7 cellular contexts compared by ENCODE assay signal in genomic region chr1:31062162-31062866, GRCh38. TPM values are rescaled to one million over a fixed set of nuclear protein-coding genes. Genes with fewer than 3 reads are reported as not detected.
A peak's percentile ranks its signal among the peaks of the same experiment; 100 is the strongest.
DNase-seq lines count a peak whose midpoint lies in the region; ATAC-seq, FAIRE-seq and TF ChIP-seq lines count a peak whose summit lies in the region.
"Not testable (repeated sequence)": the region's sequence is repeated elsewhere in the genome, so short reads cannot be mapped to it uniquely, and the experiment has no call there.

No MANE protein-coding gene starts in this region.

- not testable (repeated sequence) for H3K79me1 ChIP-seq in H1 (ENCODE audit: low read depth, low read length)

- ATAC-seq in HepG2 = not testable (repeated sequence)

- H3K36me3 ChIP-seq in OCI-LY7 (ENCODE audit: insufficient read depth, low read length) = peaks cover 63% of the 10 kb centered on the region
- H3K36me3 ChIP-seq in H1 (ENCODE audit: control insufficient read depth in 2 of 4, insufficient read depth in 4 of 4, low read length in 3 of 4) = peaks cover 9 to 17% (median 15%) of the 10 kb centered on the region in 4 experiments; a peak in 6 of 8 replicates
- peaks cover 9 to 23% of the 10 kb centered on the region in 2 experiments for H3K36me3 ChIP-seq in HepG2 (replicated peaks in 1 of 2; ENCODE audit: control insufficient read depth in 1 of 2, insufficient read depth in 2 of 2, low read length in 2 of 2)

- H4K5ac ChIP-seq in H1 (ENCODE audit: insufficient read length, low read depth, low read length) = not testable (repeated sequence)

- H3K23me2 ChIP-seq in H1 (ENCODE audit: low read depth, low read length) = not testable (repeated sequence)

- H3K23ac ChIP-seq in H1 (ENCODE audit: insufficient read length) = not testable (repeated sequence)

- H3K9me2 ChIP-seq in OCI-LY7 (ENCODE audit: insufficient read depth, low read length) = not testable (repeated sequence)

- not testable (repeated sequence) for BruUV-seq in OCI-LY7 (replicated peaks; lab: Mats Ljungman, UMichigan); HepG2 (replicated peaks; lab: Mats Ljungman, UMichigan)

- H3K27ac Mint-ChIP-seq in activated T-helper 2 cell treated with anti-CD3 and anti-CD28 coated beads, Interferon-gamma antibody, Interleukin-2, Interleukin-4, amounts not matched to agents 10 μg/mL and 5 μg/mL and 100 μg/mL, durations not matched to agents 14 hours and 24 hours and 36 hours = peak overlapping the region; percentile 0

- H3K4me3 Mint-ChIP-seq in activated T-helper 2 cell treated with anti-CD3 and anti-CD28 coated beads, Interferon-gamma antibody, Interleukin-2, Interleukin-4, amounts not matched to agents 10 μg/mL and 5 μg/mL and 100 μg/mL, durations not matched to agents 14 hours and 24 hours and 36 hours (ENCODE audit: low read depth) = peak overlapping the region; percentile 27

- intact Hi-C loops in OCI-LY7 (cut with micrococcal nuclease; ENCODE audit: unreplicated experiment) = not testable (repeated sequence)
- intact Hi-C loops in activated T-helper 2 cell treated with anti-CD3 and anti-CD28 coated beads, Interferon-gamma antibody, Interleukin-2, Interleukin-4, amounts not matched to agents 10 μg/mL and 5 μg/mL and 100 μg/mL, durations not matched to agents 14 hours and 24 hours and 36 hours (cut with micrococcal nuclease) = loop anchor here (5.0 kb wide), 1 partner anchor 35 kb away; no protein-coding TSS in a partner anchor
- intact Hi-C loops in HepG2 (cut with micrococcal nuclease; ENCODE audit: unreplicated experiment) = loop anchor here (10.0 kb wide), 1 partner anchor 92 kb away; no protein-coding TSS in a partner anchor

- H2AK5ac ChIP-seq in H1 (ENCODE audit: low read depth, low read length) = not testable (repeated sequence)

- H3K79me2 ChIP-seq in OCI-LY7 (ENCODE audit: insufficient read depth, low read depth, low read length) (peaks cover 81% of the 10 kb centered on the region), H1 (ENCODE audit: control insufficient read depth in 1 of 2, insufficient read depth in 2 of 2, low read length in 2 of 2) (peaks cover 74 to 79% of the 10 kb centered on the region in 2 experiments), HepG2 (ENCODE audit: insufficient read depth, low read length) (peaks cover 75% of the 10 kb centered on the region)

- TF ChIP-seq RAD21 in H1 (IDR thresholded peaks at IDR 0.05 in 1 of 2, conservative IDR thresholded peaks at IDR 0.05 in 1 of 2; ENCODE audit: low read depth in 2 of 2, low read length in 2 of 2); HepG2 (CRISPR knock-in tag; IDR thresholded peaks at IDR 0.05): not testable (repeated sequence)

- peaks cover 26% of the 10 kb centered on the region for H3K4me1 ChIP-seq in OCI-LY7 (ENCODE audit: insufficient read depth, low read length, poor library complexity, severe bottlenecking)
- not testable (repeated sequence) for H3K4me1 ChIP-seq in H1 (replicated peaks in 1 of 4; ENCODE audit: control insufficient read depth in 3 of 4, insufficient read depth in 4 of 4, low read length in 3 of 4)
- H3K4me1 ChIP-seq in HepG2 (ENCODE audit: insufficient read depth, low read length) = peaks cover 68% of the 10 kb centered on the region

- H3K9me3 Mint-ChIP-seq in activated T-helper 2 cell treated with anti-CD3 and anti-CD28 coated beads, Interferon-gamma antibody, Interleukin-2, Interleukin-4, amounts not matched to agents 10 μg/mL and 5 μg/mL and 100 μg/mL, durations not matched to agents 14 hours and 24 hours and 36 hours = not testable (repeated sequence)

- not testable (repeated sequence) for H2BK12ac ChIP-seq in H1 (ENCODE audit: low read depth, low read length)

- H2AFZ ChIP-seq in OCI-LY7 (ENCODE audit: low read length); H1 (ENCODE audit: low read length); HepG2 (ENCODE audit: low read length): not testable (repeated sequence)

- H3K36me3 Mint-ChIP-seq in activated T-helper 2 cell treated with anti-CD3 and anti-CD28 coated beads, Interferon-gamma antibody, Interleukin-2, Interleukin-4, amounts not matched to agents 10 μg/mL and 5 μg/mL and 100 μg/mL, durations not matched to agents 14 hours and 24 hours and 36 hours (ENCODE audit: low read depth) = peaks cover 48% of the 10 kb centered on the region

- in situ Hi-C loops in HepG2 (cut with HindIII; ENCODE audit: extremely low pct_ligation_motif_present, low pct_unique_long_range_greater_than_20kb) = not testable (repeated sequence)

- H2BK20ac ChIP-seq in H1 (ENCODE audit: low read length) = not testable (repeated sequence)

- H3K9ac ChIP-seq in H1 (replicated peaks in 1 of 4; ENCODE audit: extremely low read depth in 1 of 4, low read depth in 3 of 4, low read length in 3 of 4) = not testable (repeated sequence)
- peak overlapping the region; percentile 99; the same call in 1 of the 2 replicates for H3K9ac ChIP-seq in HepG2 (ENCODE audit: insufficient read depth, low read depth, low read length)

- not testable (repeated sequence) for TF ChIP-seq EP300 in H1 (IDR thresholded peaks at IDR 0.05; ENCODE audit: borderline replicate concordance in 1 of 2, low read depth in 2 of 2, low read length in 2 of 2); HepG2 (IDR thresholded peaks at IDR 0.05; ENCODE audit: low read depth in 2 of 2, low read length in 2 of 2); HepG2 (CRISPR knock-in tag; IDR thresholded peaks at IDR 0.05; ENCODE audit: borderline replicate concordance)

- not testable (repeated sequence) for H3K56ac ChIP-seq in H1 (replicated peaks; ENCODE audit: insufficient read length, low read depth, low read length)

- not testable (repeated sequence) for H2BK5ac ChIP-seq in H1 (ENCODE audit: low read depth, low read length)

- H3K9me3 ChIP-seq in OCI-LY7 (ENCODE audit: low read length); H1 (ENCODE audit: insufficient read depth in 2 of 2, low read depth in 1 of 2, low read length in 1 of 2); HepG2 (ENCODE audit: low read length): not testable (repeated sequence)

- H3K27me3 ChIP-seq in H1 (replicated peaks in 1 of 4; ENCODE audit: control insufficient read depth in 3 of 4, extremely low read depth in 1 of 4, insufficient read depth in 3 of 4, low read length in 3 of 4); HepG2 (ENCODE audit: control insufficient read depth in 1 of 2, insufficient read depth in 2 of 2, low read length in 2 of 2): not testable (repeated sequence)

- not testable (repeated sequence) for H3K18ac ChIP-seq in H1 (ENCODE audit: extremely low read depth, low read length)

- not testable (repeated sequence) for H2BK15ac ChIP-seq in H1 (ENCODE audit: low read length)

- H3K4ac ChIP-seq in H1 (replicated peaks; ENCODE audit: insufficient read length, low read depth, low read length) = not testable (repeated sequence)

- 85% methylated on average over 14 of the region's 14 CpGs; no CpG with 5 or more reads in 1 of the 2 experiments for WGBS in H1 (ENCODE audit: extremely low coverage in 1 of 2, insufficient coverage in 1 of 2, insufficient read length in 1 of 2, insufficient replicate concordance in 2 of 2, low coverage in 1 of 2, low lambda C conversion rate in 2 of 2, missing lambda C conversion rate in 1 of 2), 2 experiments
- WGBS in HepG2 (ENCODE audit: low lambda C conversion rate) = 28% methylated on average over 14 of the region's 14 CpGs

- POLR2A ChIA-PET in OCI-LY7 (lab: Charles Lee); HepG2 (lab: Yijun Ruan, JAX): not testable (repeated sequence)
- POLR2A ChIA-PET in H1 (lab: Charles Lee; ENCODE audit: partially characterized antibody) = interaction anchor here (0.6 to 1.4 kb wide), 3 partner anchors 49 to 265 kb away, joined by 3 read pairs; no protein-coding TSS in a partner anchor

- not testable (repeated sequence) for H3K27ac ChIP-seq in OCI-LY7 (ENCODE audit: low read depth, low read length, poor library complexity, severe bottlenecking); H1 (ENCODE audit: low read depth, low read length)
- H3K27ac ChIP-seq in HepG2 (ENCODE audit: extremely low read length, insufficient read depth, low read length) = peak overlapping the region; percentile 100

- H4K8ac ChIP-seq in H1 (ENCODE audit: extremely low read depth, insufficient read depth, low read length) = not testable (repeated sequence)

- H2BK120ac ChIP-seq in H1 (replicated peaks; ENCODE audit: low read depth, low read length) = not testable (repeated sequence)

- H4K20me1 ChIP-seq in OCI-LY7 (ENCODE audit: insufficient read depth, low read length) (peaks cover 36% of the 10 kb centered on the region), H1 (replicated peaks in 1 of 2; ENCODE audit: control insufficient read depth in 1 of 2, insufficient read depth in 2 of 2, low read length in 2 of 2) (peaks cover 28% of the 10 kb centered on the region in 2 experiments), HepG2 (ENCODE audit: insufficient read depth, low read length) (peaks cover 66% of the 10 kb centered on the region)

- CTCF ChIA-PET in OCI-LY7 (lab: Charles Lee; ENCODE audit: unreplicated experiment); H1 (lab: Charles Lee; ENCODE audit: partially characterized antibody); HepG2 (lab: Yijun Ruan, JAX; ENCODE audit: low intra/inter-chr PET ratio, low total read pairs): not testable (repeated sequence)

- peaks cover 32% of the 10 kb centered on the region for H3K4me1 Mint-ChIP-seq in activated T-helper 2 cell treated with anti-CD3 and anti-CD28 coated beads, Interferon-gamma antibody, Interleukin-2, Interleukin-4, amounts not matched to agents 10 μg/mL and 5 μg/mL and 100 μg/mL, durations not matched to agents 14 hours and 24 hours and 36 hours (ENCODE audit: low read depth)

- peak; percentile 29 for DNase-seq in EH (ENCODE audit: low read depth)
- peak; percentile 52 for DNase-seq in NCI-H1105 (lab: John Stamatoyannopoulos, UW)
- not testable (repeated sequence) for DNase-seq in OCI-LY7 (ENCODE audit: low spot score); activated T-helper 2 cell treated with anti-CD3 and anti-CD28 coated beads, Interferon-gamma antibody, Interleukin-2, Interleukin-4, amounts not matched to agents 10 μg/mL and 5 μg/mL and 100 μg/mL, durations not matched to agents 14 hours and 24 hours and 36 hours (ENCODE audit: low spot score); H1 (ENCODE audit: low read depth in 1 of 2, low spot score in 2 of 2)
- DNase-seq in HepG2 (ENCODE audit: low spot score) = peak; percentile 66
- DNase-seq in pons (ENCODE audit: low spot score) = peak; percentile 8

- not testable (repeated sequence) for TF ChIP-seq POLR2A in H1 (IDR thresholded peaks at IDR 0.05; ENCODE audit: control extremely low read depth in 1 of 2, low read depth in 2 of 2, low read length in 2 of 2); HepG2 (IDR thresholded peaks at IDR 0.05; ENCODE audit: insufficient read depth in 1 of 2, low read depth in 2 of 2, low read length in 2 of 2)

- H3K4me2 ChIP-seq in OCI-LY7 (ENCODE audit: low read length) (peak overlapping the region; percentile 90), H1 (ENCODE audit: insufficient read depth in 1 of 2, low read depth in 2 of 2, low read length in 2 of 2) (peak overlapping the region; percentile 53 to 63), HepG2 (ENCODE audit: low read depth, low read length) (peak overlapping the region; percentile 80)

- peak overlapping the region; percentile 80 for H3K4me3 ChIP-seq in OCI-LY7 (ENCODE audit: low read depth, low read length, poor library complexity, severe bottlenecking)
- peak overlapping the region in 1 of 4 experiments; percentile 90; a peak in 3 of 8 replicates for H3K4me3 ChIP-seq in H1 (ENCODE audit: extremely low read depth in 1 of 4, insufficient read depth in 2 of 4, low read depth in 3 of 4, low read length in 4 of 4)
- H3K4me3 ChIP-seq in HepG2 (replicated peaks in 1 of 3; ENCODE audit: insufficient read depth in 1 of 3, low read depth in 2 of 3, low read length in 3 of 3) = peak overlapping the region; percentile 86 to 95 (median 88)

- not testable (repeated sequence) for H3K14ac ChIP-seq in H1 (ENCODE audit: insufficient read length)

- H4K91ac ChIP-seq in H1 (replicated peaks; ENCODE audit: insufficient read length, low read length) = not testable (repeated sequence)

- TF ChIP-seq CTCF in OCI-LY7 (conservative IDR thresholded peaks at IDR 0.05; ENCODE audit: low read length); H1 (IDR thresholded peaks at IDR 0.05; ENCODE audit: control extremely low read depth in 1 of 3, insufficient read depth in 1 of 3, low read depth in 1 of 3, low read length in 3 of 3); HepG2 (CRISPR knock-in tag; IDR thresholded peaks at IDR 0.05): not testable (repeated sequence)

- H3K27me3 Mint-ChIP-seq in activated T-helper 2 cell treated with anti-CD3 and anti-CD28 coated beads, Interferon-gamma antibody, Interleukin-2, Interleukin-4, amounts not matched to agents 10 μg/mL and 5 μg/mL and 100 μg/mL, durations not matched to agents 14 hours and 24 hours and 36 hours (ENCODE audit: low read depth) = not testable (repeated sequence)

- FAIRE-seq in H1 (lab: Jason Lieb, UNC) = not testable (repeated sequence)
- peak; percentile 44 for FAIRE-seq in HepG2 (lab: Jason Lieb, UNC)

RNA-seq across cellular contexts. Expression of gene PUM1, which starts 3.2 kb away (rescaled TPM):
- 52.0 and 68.8 TPM in 2 replicates for total RNA-seq in OCI-LY7 (2014; rRNA removed; shearing (Covaris generic))
- total RNA-seq in OCI-LY7 (2022) (97.5 and 112 TPM in 2 replicates), HepG2 (2016; rRNA removed; fragmentation: Illumina TruSeq; extraction: Trizol) (64.7 and 84.6 TPM in 2 replicates)
- 121 and 125 TPM in 2 replicates for total RNA-seq in activated T-helper 2 cell treated with anti-CD3 and anti-CD28 coated beads, Interferon-gamma antibody, Interleukin-2, Interleukin-4, amounts not matched to agents 10 μg/mL and 5 μg/mL and 100 μg/mL, durations not matched to agents 14 hours and 24 hours and 36 hours
- total RNA-seq in H1 (2021; fragmentation: NEBNext Ultra II Directional; extraction: Animal tissue kit (Norgen Biotek cat#: 25700)) = 169 and 177 TPM in 2 replicates
- polyA plus RNA-seq in H1 (2011; rRNA removed) (122 and 143 TPM in 2 replicates), HepG2 (2011; rRNA removed) (91.0 and 95.0 TPM in 2 replicates)
- 114 TPM for polyA plus RNA-seq in H1 (2011; cell fraction: cytosol; rRNA removed)
- polyA plus RNA-seq in H1 (2011; cell fraction: nucleus; rRNA removed) = 198 TPM
- polyA plus RNA-seq in H1 (2012, experiment 1 of 2) = 83.0 to 113 TPM (median 95.2 TPM) in 4 replicates
- 8.8 TPM for polyA plus RNA-seq in H1 (2012, experiment 2 of 2)
- 56.3 TPM for polyA plus RNA-seq in H1 (2013, experiment 1 of 2)
- 55.8 TPM for polyA plus RNA-seq in H1 (2013, experiment 2 of 2)
- 621 and 639 TPM in 2 replicates for polyA minus RNA-seq in H1 (2011; rRNA and poly(A)+ RNA removed)
- polyA minus RNA-seq in H1 (2011; cell fraction: cytosol; rRNA and poly(A)+ RNA removed) = 162 TPM
- polyA minus RNA-seq in H1 (2011; cell fraction: nucleus; rRNA and poly(A)+ RNA removed) = 259 TPM
- total RNA-seq in HepG2 (2016; cell fraction: cytosol; rRNA removed; fragmentation: Illumina TruSeq; extraction: Trizol; ENCODE audit: low read depth) = 68.9 and 70.1 TPM in 2 replicates
- 57.0 and 74.5 TPM in 2 replicates for total RNA-seq in HepG2 (2016; cell fraction: insoluble cytoplasmic fraction; rRNA removed; fragmentation: Illumina TruSeq; extraction: Trizol)
- total RNA-seq in HepG2 (2016; cell fraction: membrane; rRNA removed; fragmentation: Illumina TruSeq; extraction: Trizol) = 30.6 and 37.0 TPM in 2 replicates
- total RNA-seq in HepG2 (2016; cell fraction: nucleus; rRNA removed; fragmentation: Illumina TruSeq; extraction: Trizol) = 99.1 and 105 TPM in 2 replicates
- polyA plus RNA-seq in HepG2 (2011; cell fraction: cytosol; rRNA removed) = 98.1 and 107 TPM in 2 replicates
- 116 and 134 TPM in 2 replicates for polyA plus RNA-seq in HepG2 (2011; cell fraction: nucleus; rRNA removed)
- 83.5 and 85.2 TPM in 2 replicates for polyA plus RNA-seq in HepG2 (2012)
- polyA plus RNA-seq in HepG2 (2016; cell fraction: cytosol; fragmentation: Illumina TruSeq; extraction: Trizol; ENCODE audit: low read depth) = 1.5 and 2.0 TPM in 2 replicates
- 53.8 and 55.5 TPM in 2 replicates for polyA plus RNA-seq in HepG2 (2016; cell fraction: insoluble cytoplasmic fraction; fragmentation: Illumina TruSeq; extraction: Trizol; ENCODE audit: low read depth)
- polyA plus RNA-seq in HepG2 (2016; cell fraction: membrane; fragmentation: Illumina TruSeq; extraction: Trizol; ENCODE audit: low read depth) = 6.6 and 7.3 TPM in 2 replicates
- polyA plus RNA-seq in HepG2 (2016; cell fraction: nucleus; fragmentation: Illumina TruSeq; extraction: Trizol; ENCODE audit: insufficient read depth, low read depth) = 59.9 and 64.4 TPM in 2 replicates
- polyA minus RNA-seq in HepG2 (2011; rRNA and poly(A)+ RNA removed; ENCODE audit: low replicate concordance) = 428 and 564 TPM in 2 replicates
- polyA minus RNA-seq in HepG2 (2011; cell fraction: cytosol; rRNA and poly(A)+ RNA removed) = 112 and 124 TPM in 2 replicates
- polyA minus RNA-seq in HepG2 (2011; cell fraction: nucleus; rRNA and poly(A)+ RNA removed) = 187 and 190 TPM in 2 replicates
